Comparison of ENCODE assay signal across 21 cellular contexts in the genomic region with DNA sequence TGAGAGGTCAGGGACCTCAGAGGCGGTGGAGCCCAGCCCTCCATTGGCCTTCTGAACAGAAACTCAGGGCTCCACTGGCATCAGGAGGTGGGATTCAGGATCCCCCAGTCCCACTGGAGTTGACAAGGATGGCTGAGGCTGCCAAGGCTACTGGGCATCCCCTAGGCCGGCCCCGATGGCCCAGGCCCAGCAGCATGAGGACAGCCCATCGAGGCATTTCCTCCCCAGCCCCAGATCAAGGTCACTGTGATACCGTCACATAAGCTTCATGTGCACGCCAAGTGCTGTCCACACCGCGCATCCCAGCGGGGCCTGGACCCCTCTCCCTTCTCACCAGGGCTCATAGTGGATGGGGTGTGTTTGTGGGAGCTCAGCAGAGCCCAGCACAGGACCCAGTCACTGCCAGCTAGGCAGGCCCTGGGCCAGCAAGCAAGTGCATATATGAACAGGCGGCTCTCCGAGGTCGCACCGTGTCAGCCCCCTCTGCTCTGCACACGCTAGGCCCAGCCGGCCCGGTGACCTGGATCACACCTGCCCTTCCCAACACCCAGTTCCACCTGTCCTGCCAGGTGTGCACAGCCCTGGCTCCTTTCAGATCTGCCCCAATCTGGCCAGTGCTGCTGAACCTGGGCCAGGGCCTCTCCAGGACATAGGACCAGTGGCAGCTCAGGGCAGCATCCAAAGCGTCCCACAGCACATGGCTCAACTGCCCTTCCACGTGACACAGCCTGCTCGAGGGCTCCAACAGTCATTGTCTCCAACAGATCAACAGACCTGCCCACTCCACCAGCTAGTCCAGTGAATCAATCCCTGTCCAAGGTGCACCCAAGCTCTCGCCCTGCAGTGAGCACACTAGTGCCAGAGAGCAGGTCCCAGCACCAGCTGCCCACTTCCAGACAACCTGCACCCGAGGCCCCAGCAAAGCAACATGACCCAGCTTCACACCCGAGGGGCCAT. TPM values are rescaled to one million over a fixed set of nuclear protein-coding genes. Genes with fewer than 3 reads are reported as not detected.
DNase-seq lines count a peak whose midpoint lies in the region; ATAC-seq, FAIRE-seq and TF ChIP-seq lines count a peak whose summit lies in the region.
"Had no signal": no experiment of that assay in that cellular context is flagged by ENCODE, and none has a peak within 500 bp of the region (broad histone marks: within the 10 kb centered on the region; RNA-seq: fewer than 3 reads in every experiment).

No MANE protein-coding gene starts in this region.

- no peaks in the 10 kb centered on the region for H3K27me3 Mint-ChIP-seq in endodermal cell (ENCODE audit: insufficient read depth)
- H3K27me3 Mint-ChIP-seq: activated T-cell treated with anti-CD3 and anti-CD28 coated beads, Interleukin-2, amount 50 U/mL, for 24 hours; CD4-positive, alpha-beta T cell; dendritic cell treated with granulocyte-macrophage colony-stimulating factor and Interleukin-4, amounts not matched to agents 40 ng/mL and 50 ng/mL, for 4 days; T-cell had no signal

- no peaks in the 10 kb centered on the region for H3K4me1 Mint-ChIP-seq in endodermal cell
- H3K4me1 Mint-ChIP-seq: immature natural killer cell, T-cell had no signal

- no peaks in the 10 kb centered on the region for H3K27me3 ChIP-seq in endodermal cell (ENCODE audit: control insufficient read depth, insufficient read depth, low read length, poor library complexity, severe bottlenecking)
- H3K27me3 ChIP-seq in lung (ENCODE audit: control insufficient read depth, insufficient read depth) = no peaks in the 10 kb centered on the region
- H3K27me3 ChIP-seq in small intestine (ENCODE audit: control insufficient read depth in 2 of 2, insufficient read depth in 2 of 2, low read length in 2 of 2) = no peaks in the 10 kb centered on the region
- H3K27me3 ChIP-seq: vagina had no signal

- H3K4me1 ChIP-seq in endodermal cell (ENCODE audit: control insufficient read depth, insufficient read depth, low read length) = no peaks in the 10 kb centered on the region
- peaks cover 3 to 19% of the 10 kb centered on the region in 2 donors for H3K4me1 ChIP-seq in lung (ENCODE audit: control insufficient read depth in 2 of 2, insufficient read depth in 2 of 2, low read length in 2 of 2)
- no peaks in the 10 kb centered on the region for H3K4me1 ChIP-seq in small intestine (ENCODE audit: control insufficient read depth in 2 of 2, insufficient read depth in 1 of 2, low read depth in 1 of 2, low read length in 1 of 2)

- H3K9me3 Mint-ChIP-seq in endodermal cell = peaks cover 7% of the 10 kb centered on the region
- H3K9me3 Mint-ChIP-seq: activated T-cell treated with anti-CD3 and anti-CD28 coated beads, Interleukin-2, amount 50 U/mL, for 24 hours; CD4-positive, alpha-beta T cell; dendritic cell treated with granulocyte-macrophage colony-stimulating factor and Interleukin-4, amounts not matched to agents 40 ng/mL and 50 ng/mL, for 4 days; immature natural killer cell; T-cell had no signal

- peak overlapping the region; percentile 55 for H3K27ac Mint-ChIP-seq in endodermal cell
- H3K27ac Mint-ChIP-seq: activated T-cell treated with anti-CD3 and anti-CD28 coated beads, Interleukin-2, amount 50 U/mL, for 24 hours; CD4-positive, alpha-beta T cell; dendritic cell treated with granulocyte-macrophage colony-stimulating factor and Interleukin-4, amounts not matched to agents 40 ng/mL and 50 ng/mL, for 4 days; immature natural killer cell; T-cell had no signal

- peak overlapping the region; percentile 2 for H3K27ac ChIP-seq in endodermal cell (ENCODE audit: low read depth, low read length)
- H3K27ac ChIP-seq in lung (ENCODE audit: low read depth in 1 of 2, low read length in 1 of 2) = no peak overlapping the region
- H3K27ac ChIP-seq in small intestine (ENCODE audit: low read depth in 1 of 2, low read length in 1 of 2) = no peak overlapping the region
- H3K27ac ChIP-seq: vagina had no signal

- no peaks in the 10 kb centered on the region for H3K9me3 ChIP-seq in endodermal cell (ENCODE audit: control insufficient read depth, low read length)
- H3K9me3 ChIP-seq in lung (ENCODE audit: control insufficient read depth in 2 of 2, insufficient read depth in 1 of 2, low read length in 1 of 2) = no peaks in the 10 kb centered on the region
- no peaks in the 10 kb centered on the region for H3K9me3 ChIP-seq in small intestine (ENCODE audit: control insufficient read depth, low read depth)
- H3K9me3 ChIP-seq: vagina had no signal

- H3K4me3 ChIP-seq in endodermal cell (ENCODE audit: low read length) = no peak overlapping the region
- H3K4me3 ChIP-seq in lung = no peak overlapping the region
- H3K4me3 ChIP-seq in small intestine (ENCODE audit: low read depth in 1 of 2, low read length in 2 of 2) = no peak overlapping the region
- H3K4me3 ChIP-seq: vagina had no signal

- H3K36me3 Mint-ChIP-seq in endodermal cell (ENCODE audit: low read depth) = peaks cover 5% of the 10 kb centered on the region
- H3K36me3 Mint-ChIP-seq: immature natural killer cell, T-cell had no signal

- no peak for FAIRE-seq in small intestine (lab: Jason Lieb, UNC)

- TF ChIP-seq CTCF in endodermal cell (conservative IDR thresholded peaks at IDR 0.05) (no peak), lung (IDR thresholded peaks at IDR 0.05; ENCODE audit: control extremely low read depth, extremely low read depth) (no peak)

- 77 to 91% methylated on average over 5 to 22 of the region's 22 CpGs for WGBS in endodermal cell (ENCODE audit: insufficient coverage in 1 of 2, insufficient read length in 1 of 2), 2 experiments
- 85 to 93% methylated on average over 22 of the region's 22 CpGs for WGBS in lung, 2 donors
- WGBS in small intestine, 3 donors = 55 to 79% (median 63%) methylated on average over 18 to 22 of the region's 22 CpGs

- no peak overlapping the region for H3K9ac ChIP-seq in endodermal cell (ENCODE audit: extremely low read depth, low read length, poor library complexity, severe bottlenecking)

- DNase-seq in DMS53 treated with DMSO at 0.1 percent for 48 hours (lab: John Stamatoyannopoulos, UW; ENCODE audit: unreplicated experiment) (peak; percentile 65), endodermal cell (no peak), lung (ENCODE audit: low spot score) (no peak), small intestine (peak; percentile 53), NCI-H2029 treated with DMSO at 0.1 percent for 48 hours (lab: John Stamatoyannopoulos, UW) (no peak)
- DNase-seq: activated CD4-positive, alpha-beta T cell treated with anti-CD3 and anti-CD28 coated beads for 1 hour; activated CD8-positive, alpha-beta memory T cell treated with anti-CD3 and anti-CD28 coated beads for 24 hours; activated naive CD4-positive, alpha-beta T cell; activated T-cell treated with anti-CD3 and anti-CD28 coated beads, Interleukin-2, amount 50 U/mL, for 24 hours; CD4-positive, alpha-beta T cell; GF-D8; HCEC 1CT; immature natural killer cell; NCI-H1105 treated with DMSO at 0.1 percent for 48 hours; NCI-H526 treated with DMSO at 0.1 percent for 48 hours; SHP77 treated with DMSO at 0.1 percent for 48 hours; T-cell had no signal

- H3K4me3 Mint-ChIP-seq in endodermal cell = no peak overlapping the region
- H3K4me3 Mint-ChIP-seq: activated T-cell treated with anti-CD3 and anti-CD28 coated beads, Interleukin-2, amount 50 U/mL, for 24 hours; CD4-positive, alpha-beta T cell; dendritic cell treated with granulocyte-macrophage colony-stimulating factor and Interleukin-4, amounts not matched to agents 40 ng/mL and 50 ng/mL, for 4 days; immature natural killer cell; T-cell had no signal

- H3K36me3 ChIP-seq in endodermal cell (ENCODE audit: control insufficient read depth, insufficient read depth, low read length) = no peaks in the 10 kb centered on the region
- H3K36me3 ChIP-seq in lung (ENCODE audit: control insufficient read depth in 2 of 2, insufficient read depth in 2 of 2, low read length in 2 of 2) = no peaks in the 10 kb centered on the region
- no peaks in the 10 kb centered on the region for H3K36me3 ChIP-seq in small intestine (ENCODE audit: control insufficient read depth in 2 of 2, insufficient read depth in 2 of 2, low read length in 2 of 2)
- H3K36me3 ChIP-seq: vagina had no signal

- ATAC-seq in lung (ENCODE audit: insufficient read depth, low FRiP score) = peak; percentile 11
- no peak for ATAC-seq in HG02852 (IDR thresholded peaks at IDR 0.05; ENCODE audit: unreplicated experiment)
- ATAC-seq in GM18858 (IDR thresholded peaks at IDR 0.05; ENCODE audit: unreplicated experiment) = no peak
- ATAC-seq: T-cell had no signal

RNA-seq across cellular contexts. Expression of a gene that starts 32.8 kb away (rescaled TPM):
- total RNA-seq in endodermal cell (1 to 10 TPM; 1.9 to 2.5 TPM), lung (10 to 100 TPM in 1 of 2 donors, 1 to 10 TPM in 1; 3.8 to 11.4 TPM)
- polyA plus RNA-seq in endodermal cell (2013, experiment 1 of 2) = 3.0 TPM
- polyA plus RNA-seq in endodermal cell (2013, experiment 2 of 2) = 2.8 TPM
- polyA plus RNA-seq in lung (10 to 100 TPM; 13.5 to 53.8 TPM), small intestine (10 to 100 TPM in 1 of 3 donors, 1 to 10 TPM in 2; 4.9 to 11.4 (median 7.6) TPM)

RNA-seq across cellular contexts. Expression of a gene that starts 52.2 kb away (rescaled TPM):
- total RNA-seq in endodermal cell = 10 to 100 TPM; 18.4 to 20.5 TPM
- 17.3 TPM for polyA plus RNA-seq in endodermal cell (2013, experiment 1 of 2)
- 18.8 TPM for polyA plus RNA-seq in endodermal cell (2013, experiment 2 of 2)
- 10 to 100 TPM; 14.2 to 15.4 TPM for total RNA-seq in lung
- 10 to 100 TPM; 10.8 to 12.4 TPM for polyA plus RNA-seq in lung
- polyA plus RNA-seq in small intestine = 10 to 100 TPM; 11.6 to 17.4 (median 16.3) TPM

Comparison
In these comparisons a context has a peak if more than half of its experiments do, and no peak if none do; other contexts are left out.
1. DNase-seq: peak in DMS53 treated with DMSO at 0.1 percent for 48 hours (single experiment) and small intestine (single experiment); none in endodermal cell (single experiment), lung (single experiment) and NCI-H2029 treated with DMSO at 0.1 percent for 48 hours (single experiment).